16 cellular contexts compared by ENCODE assay signal in genomic region chr11:112627588-112628045, GRCh38.
DNase-seq lines count a peak whose midpoint lies in the region; ATAC-seq and TF ChIP-seq lines count a peak whose summit lies in the region.
"Had no signal": no experiment of that assay in that cellular context is flagged by ENCODE, and none has a peak within 500 bp of the region (broad histone marks: within the 10 kb centered on the region; RNA-seq: fewer than 3 reads in every experiment).

No MANE protein-coding gene starts in this region.

- TF ChIP-seq CTCF in sigmoid colon (IDR thresholded peaks at IDR 0.05): no peak

- H3K4me1 ChIP-seq in sigmoid colon: no peaks in the 10 kb centered on the region
- H3K4me1 ChIP-seq: A549, adrenal gland, gastroesophageal sphincter, left lung had no signal

- ATAC-seq in activated naive CD4-positive, alpha-beta T cell treated with anti-CD3 and anti-CD28 coated beads, Interleukin-2, amount 50 U/mL, for 72 hours: peak; percentile 80 to 87
- ATAC-seq in GM21717 (IDR thresholded peaks at IDR 0.05; ENCODE audit: unreplicated experiment) (peak; percentile 61), HG03103 (IDR thresholded peaks at IDR 0.05; ENCODE audit: low read depth, unreplicated experiment) (peak; percentile 48)
- peak; percentile 73 for ATAC-seq in stimulated activated naive CD8-positive, alpha-beta T cell treated with anti-CD3 and anti-CD28 coated beads, Interleukin-15, Interleukin-2, amounts not matched to agents 100 U/mL and 50 U/mL, for 24 hours
- ATAC-seq: A549; activated CD8-positive, alpha-beta memory T cell treated with anti-CD3 and anti-CD28 coated beads, Interleukin-2, amount 10 ng/mL, durations not matched to agents 7 days and 5 days; gastroesophageal sphincter; left lung had no signal

- H3K36me3 ChIP-seq in sigmoid colon: no peaks in the 10 kb centered on the region
- H3K36me3 ChIP-seq: adrenal gland, gastroesophageal sphincter, left lung had no signal

- intact Hi-C loops in sigmoid colon (cut with DNase I): no loop called here

- no peak for DNase-seq in activated naive CD4-positive, alpha-beta T cell treated with anti-CD3 and anti-CD28 coated beads, Interleukin-2, amount 50 U/mL, for 72 hours (ENCODE audit: low spot score in 2 of 2)
- no peak for DNase-seq in activated naive CD4-positive, alpha-beta T cell treated with Interleukin-2 at 50 U/mL for 16 hours
- DNase-seq in stimulated activated naive CD8-positive, alpha-beta T cell treated with anti-CD3 and anti-CD28 coated beads, Interleukin-15, Interleukin-2, amounts not matched to agents 100 U/mL and 50 U/mL, for 24 hours: no peak
- DNase-seq in NCI-H146 (lab: John Stamatoyannopoulos, UW) (no peak), C1 segment of cervical spinal cord (lab: John Stamatoyannopoulos, UW) (no peak), sigmoid colon (no peak)
- DNase-seq: activated CD8-positive, alpha-beta memory T cell treated with anti-CD3 and anti-CD28 coated beads, Interleukin-2, amount 10 ng/mL, durations not matched to agents 7 days and 5 days; adrenal gland; DMS53; left lung; NCI-H1930 had no signal

- WGBS in sigmoid colon, 2 donors: 72 to 73% methylated on average over 2 of the region's 2 CpGs

- no peak overlapping the region for H3K27ac Mint-ChIP-seq in activated naive CD4-positive, alpha-beta T cell treated with anti-CD3 and anti-CD28 coated beads, Interleukin-2, amount 50 U/mL, for 72 hours
- H3K27ac Mint-ChIP-seq: activated CD8-positive, alpha-beta memory T cell treated with anti-CD3 and anti-CD28 coated beads, Interleukin-2, amount 10 ng/mL, durations not matched to agents 7 days and 5 days; T-helper 2 cell treated with Interferon-gamma antibody and Interleukin-4, amounts not matched to agents 5 μg/mL and 100 μg/mL, for 36 hours had no signal

- no peak for TF ChIP-seq EP300 in sigmoid colon (IDR thresholded peaks at IDR 0.05)

- H3K9me3 ChIP-seq in sigmoid colon: no peaks in the 10 kb centered on the region
- H3K9me3 ChIP-seq: A549, adrenal gland, gastroesophageal sphincter, left lung had no signal

- TF ChIP-seq POLR2A in sigmoid colon (IDR thresholded peaks at IDR 0.05): no peak

- no peaks in the 10 kb centered on the region for H3K36me3 Mint-ChIP-seq in activated naive CD4-positive, alpha-beta T cell treated with anti-CD3 and anti-CD28 coated beads, Interleukin-2, amount 50 U/mL, for 72 hours
- H3K36me3 Mint-ChIP-seq: activated CD8-positive, alpha-beta memory T cell treated with anti-CD3 and anti-CD28 coated beads, Interleukin-2, amount 10 ng/mL, durations not matched to agents 7 days and 5 days had no signal

- no peak overlapping the region for H3K27ac ChIP-seq in sigmoid colon
- H3K27ac ChIP-seq: A549, adrenal gland, gastroesophageal sphincter, left lung had no signal

- no peaks in the 10 kb centered on the region for H3K27me3 ChIP-seq in sigmoid colon
- H3K27me3 ChIP-seq: adrenal gland, left lung had no signal

- H3K4me3 ChIP-seq in sigmoid colon: no peak overlapping the region
- H3K4me3 ChIP-seq: A549, adrenal gland, gastroesophageal sphincter, left lung had no signal

- H3K9me3 Mint-ChIP-seq in activated naive CD4-positive, alpha-beta T cell treated with anti-CD3 and anti-CD28 coated beads, Interleukin-2, amount 50 U/mL, for 72 hours: no peaks in the 10 kb centered on the region
- H3K9me3 Mint-ChIP-seq: T-helper 2 cell treated with Interferon-gamma antibody and Interleukin-4, amounts not matched to agents 5 μg/mL and 100 μg/mL, for 36 hours had no signal
